9 cellular contexts compared by ENCODE assay signal in genomic region chr5:57316798-57317327, GRCh38.
DNase-seq lines count a peak whose midpoint lies in the region; ATAC-seq and TF ChIP-seq lines count a peak whose summit lies in the region.
"Had no signal": no experiment of that assay in that cellular context is flagged by ENCODE, and none has a peak within 500 bp of the region (broad histone marks: within the 10 kb centered on the region; RNA-seq: fewer than 3 reads in every experiment).

No MANE protein-coding gene starts in this region.

- H3K9me3 Mint-ChIP-seq in activated T-cell treated with anti-CD3 and anti-CD28 coated beads, Interleukin-2, amount 50 U/mL, for 72 hours = no peaks in the 10 kb centered on the region
- H3K9me3 Mint-ChIP-seq in immature natural killer cell = no peaks in the 10 kb centered on the region

- no peaks in the 10 kb centered on the region for H3K27me3 Mint-ChIP-seq in activated T-cell treated with anti-CD3 and anti-CD28 coated beads, Interleukin-2, amount 50 U/mL, for 72 hours (ENCODE audit: low read depth)
- peaks cover 3 to 9% (median 8%) of the 10 kb centered on the region in 3 donors for H3K27me3 Mint-ChIP-seq in immature natural killer cell (ENCODE audit: low read depth in 3 of 3)

- peak; percentile 58 to 85 for ATAC-seq in activated T-cell treated with anti-CD3 and anti-CD28 coated beads, Interleukin-2, amount 50 U/mL, for 72 hours (replicated peaks in 1 of 2)
- peak; percentile 99 for ATAC-seq in SK-N-SH treated with all-trans-retinoic acid at 6 μM for 48 hours
- ATAC-seq in upper lobe of right lung = peak; percentile 64
- no peak for ATAC-seq in GM21423 (IDR thresholded peaks at IDR 0.05; ENCODE audit: unreplicated experiment)
- no peak for ATAC-seq in GM18502 (IDR thresholded peaks at IDR 0.05; ENCODE audit: poor library complexity, unreplicated experiment)

- no peaks in the 10 kb centered on the region for H3K4me1 Mint-ChIP-seq in activated T-cell treated with anti-CD3 and anti-CD28 coated beads, Interleukin-2, amount 50 U/mL, for 72 hours (ENCODE audit: low read depth)
- no peaks in the 10 kb centered on the region for H3K4me1 Mint-ChIP-seq in immature natural killer cell

- H3K4me3 Mint-ChIP-seq in activated T-cell treated with anti-CD3 and anti-CD28 coated beads, Interleukin-2, amount 50 U/mL, for 72 hours = no peak overlapping the region
- H3K4me3 Mint-ChIP-seq in immature natural killer cell = no peak overlapping the region

- no peaks in the 10 kb centered on the region for H3K36me3 Mint-ChIP-seq in activated T-cell treated with anti-CD3 and anti-CD28 coated beads, Interleukin-2, amount 50 U/mL, for 72 hours (ENCODE audit: insufficient read depth in 2 of 2)
- no peaks in the 10 kb centered on the region for H3K36me3 Mint-ChIP-seq in immature natural killer cell

- no peak overlapping the region for H3K4me3 ChIP-seq in upper lobe of right lung

- no peak for TF ChIP-seq CTCF in upper lobe of right lung (IDR thresholded peaks at IDR 0.05)

- intact Hi-C loops in upper lobe of right lung (cut with DNase I) = no loop called here

- H3K27ac ChIP-seq in upper lobe of right lung = peak overlapping the region; percentile 30

- peaks cover 9% of the 10 kb centered on the region for H3K4me1 ChIP-seq in upper lobe of right lung

- DNase-seq in activated T-cell treated with anti-CD3 and anti-CD28 coated beads, Interleukin-2, amount 50 U/mL, for 72 hours = no peak
- no peak for DNase-seq in activated T-cell treated with anti-CD3 and anti-CD28 coated beads, Interleukin-2, amount 50 U/mL, for 48 hours
- peak; percentile 35 to 51 (median 49) for DNase-seq in immature natural killer cell
- DNase-seq in upper lobe of right lung = no peak
- no peak for DNase-seq in activated T-cell treated with anti-CD3 and anti-CD28 coated beads for 4 hours
- DNase-seq: COR-L47 had no signal

- H3K36me3 ChIP-seq in upper lobe of right lung = no peaks in the 10 kb centered on the region

- H3K27me3 ChIP-seq in upper lobe of right lung = no peaks in the 10 kb centered on the region

- H3K9me3 ChIP-seq in upper lobe of right lung = no peaks in the 10 kb centered on the region

- H3K27ac Mint-ChIP-seq in activated T-cell treated with anti-CD3 and anti-CD28 coated beads, Interleukin-2, amount 50 U/mL, for 72 hours = no peak overlapping the region
- H3K27ac Mint-ChIP-seq in immature natural killer cell = peak overlapping the region in 1 of 6 donors; percentile 17

TF ChIP-seq in SK-N-SH treated with all-trans-retinoic acid at 6 μM for 48 hours, 23 proteins besides CTCF, POLR2A, EP300 and RAD21:
- TF ChIP-seq TOX (CRISPR knock-in tag; IDR thresholded peaks at IDR 0.05; ENCODE audit: borderline replicate concordance) (peak; percentile 74; the same call in 1 of the 2 replicates), ZNF565 (CRISPR knock-in tag; conservative IDR thresholded peaks at IDR 0.05; ENCODE audit: low read depth) (no peak)

Comparison
In these comparisons a context has a peak if more than half of its experiments do, and no peak if none do; other contexts are left out.
1. ATAC-seq: peak in activated T-cell treated with anti-CD3 and anti-CD28 coated beads, Interleukin-2, amount 50 U/mL, for 72 hours (2 of 2), SK-N-SH treated with all-trans-retinoic acid at 6 μM for 48 hours (single experiment) and upper lobe of right lung (single experiment); none in GM21423 (single experiment) and GM18502 (single experiment).
2. DNase-seq: peak in immature natural killer cell (3 of 3); none in activated T-cell treated with anti-CD3 and anti-CD28 coated beads, Interleukin-2, amount 50 U/mL, for 72 hours (0 of 2), activated T-cell treated with anti-CD3 and anti-CD28 coated beads, Interleukin-2, amount 50 U/mL, for 48 hours (0 of 2), upper lobe of right lung (single experiment) and activated T-cell treated with anti-CD3 and anti-CD28 coated beads for 4 hours (single experiment).